13 cellular contexts compared by ENCODE assay signal in genomic region chr9:114305189-114305555, GRCh38. TPM values are rescaled to one million over a fixed set of nuclear protein-coding genes. Genes with fewer than 3 reads are reported as not detected.
"Had no signal": no experiment of that assay in that cellular context is flagged by ENCODE, and none has a peak within 500 bp of the region (broad histone marks: within the 10 kb centered on the region; RNA-seq: fewer than 3 reads in every experiment).

No MANE protein-coding gene starts in this region.

- H3K9me3 Mint-ChIP-seq: activated naive CD8-positive, alpha-beta T cell treated with anti-CD3 and anti-CD28 coated beads for 36 hours; activated T-cell treated with anti-CD3 and anti-CD28 coated beads, Interleukin-2, amount 50 U/mL, for 4 hours; brain; nephron; T-cell had no signal

- H3K27me3 Mint-ChIP-seq: activated CD4-positive, alpha-beta T cell treated with anti-CD3 and anti-CD28 coated beads for 36 hours; activated naive CD8-positive, alpha-beta T cell treated with anti-CD3 and anti-CD28 coated beads for 36 hours had no signal

- H3K4me3 Mint-ChIP-seq: activated CD4-positive, alpha-beta T cell treated with anti-CD3 and anti-CD28 coated beads for 36 hours; activated naive CD8-positive, alpha-beta T cell treated with anti-CD3 and anti-CD28 coated beads for 36 hours; activated T-cell treated with anti-CD3 and anti-CD28 coated beads, Interleukin-2, amount 50 U/mL, for 4 hours; brain; nephron; T-cell had no signal

- H3K27ac Mint-ChIP-seq: activated CD4-positive, alpha-beta T cell treated with anti-CD3 and anti-CD28 coated beads for 36 hours; T-cell had no signal

- H3K36me3 Mint-ChIP-seq: activated naive CD8-positive, alpha-beta T cell treated with anti-CD3 and anti-CD28 coated beads for 36 hours; brain; T-cell had no signal

RNA-seq across cellular contexts. Expression of gene ORM1, which starts 17.7 kb away (rescaled TPM):
- total RNA-seq: activated CD4-positive, alpha-beta T cell treated with anti-CD3 and anti-CD28 coated beads for 36 hours; activated naive CD8-positive, alpha-beta T cell treated with anti-CD3 and anti-CD28 coated beads for 36 hours; dermis blood vessel endothelial cell; fibroblast of lung; kidney epithelial cell; left ventricle myocardium inferior; osteoblast; SK-MEL-5; thoracic aorta had no signal

RNA-seq across cellular contexts. Expression of gene ORM2, which starts 24.5 kb away (rescaled TPM):
- total RNA-seq: activated CD4-positive, alpha-beta T cell treated with anti-CD3 and anti-CD28 coated beads for 36 hours; activated naive CD8-positive, alpha-beta T cell treated with anti-CD3 and anti-CD28 coated beads for 36 hours; dermis blood vessel endothelial cell; fibroblast of lung; kidney epithelial cell; left ventricle myocardium inferior; osteoblast; SK-MEL-5; thoracic aorta had no signal
